Comparison of ENCODE assay signal across 8 cellular contexts in the genomic region with DNA sequence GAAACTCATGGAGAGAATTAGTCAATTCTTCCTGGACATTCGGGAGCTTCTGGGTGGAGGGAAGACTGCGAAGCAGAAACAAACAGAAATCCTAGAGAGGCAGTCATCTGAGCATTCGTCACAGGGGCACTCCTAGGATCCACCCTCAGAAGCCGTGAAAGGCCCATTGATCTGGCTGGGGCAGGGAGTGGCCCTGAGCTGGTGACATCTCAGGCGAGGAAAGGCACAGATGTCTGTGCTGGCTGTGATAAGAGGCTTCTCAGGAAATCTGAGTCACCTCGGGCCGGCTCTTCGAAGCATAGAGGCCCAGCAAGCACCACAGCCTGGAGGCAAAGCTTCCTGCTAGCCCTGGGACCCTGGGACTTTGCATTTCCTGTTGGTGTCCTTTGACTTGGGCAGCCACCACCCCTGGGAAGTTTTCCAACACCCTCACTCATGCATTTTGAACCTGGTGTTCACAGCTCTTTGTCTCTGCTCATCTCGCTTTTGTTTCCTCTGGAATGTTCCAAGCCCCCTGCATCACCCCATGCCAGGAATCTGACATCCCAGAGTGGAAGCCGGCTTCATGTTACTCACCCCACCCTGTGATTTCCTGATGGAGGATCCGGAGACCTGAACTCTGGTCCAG. TPM values are rescaled to one million over a fixed set of nuclear protein-coding genes. Genes with fewer than 3 reads are reported as not detected.
A peak's percentile ranks its signal among the peaks of the same experiment; 100 is the strongest.
DNase-seq lines count a peak whose midpoint lies in the region; ATAC-seq and TF ChIP-seq lines count a peak whose summit lies in the region.

No MANE protein-coding gene starts in this region.

- H3K4me1 ChIP-seq in BE2C (no peaks in the 10 kb centered on the region), ectodermal cell (ENCODE audit: control insufficient read depth, insufficient read depth, low read length) (peaks cover 21% of the 10 kb centered on the region)

- H3K36me3 ChIP-seq in BE2C = no peaks in the 10 kb centered on the region
- peaks cover 5% of the 10 kb centered on the region for H3K36me3 ChIP-seq in ectodermal cell (ENCODE audit: control insufficient read depth, insufficient read depth, low read length)

- H3K4me3 ChIP-seq in BE2C (ENCODE audit: low read depth, low read length) = no peak overlapping the region
- H3K4me3 ChIP-seq in ectodermal cell (ENCODE audit: insufficient read depth, low read depth, low read length) = no peak overlapping the region

- ATAC-seq in HG02852 (IDR thresholded peaks at IDR 0.05; ENCODE audit: unreplicated experiment) = no peak

- DNase-seq in BE2C = peak; percentile 18
- peak; percentile 91 for DNase-seq in M059J (ENCODE audit: low read depth)
- peak; percentile 95 to 96 for DNase-seq in lung microvascular endothelial cell (ENCODE audit: low read depth in 2 of 2)
- DNase-seq in ureter (ENCODE audit: low spot score) = peak; percentile 62
- no peak for DNase-seq in kidney glomerular epithelial cell (lab: John Stamatoyannopoulos, UW)
- no peak for DNase-seq in NOMO-1 treated with DMSO at 0.1 percent for 48 hours (lab: John Stamatoyannopoulos, UW; ENCODE audit: unreplicated experiment)

- TF ChIP-seq CTCF in BE2C (IDR thresholded peaks at IDR 0.05; ENCODE audit: low read depth, low read length) = no peak

- peak overlapping the region; percentile 80 for H3K27ac ChIP-seq in ectodermal cell (ENCODE audit: insufficient read depth, low read depth, low read length, poor library complexity, severe bottlenecking)

- 32 to 46% methylated on average over 11 of the region's 11 CpGs for WGBS in ectodermal cell, 2 experiments

- H3K9me3 ChIP-seq in BE2C = no peaks in the 10 kb centered on the region
- no peaks in the 10 kb centered on the region for H3K9me3 ChIP-seq in ectodermal cell (ENCODE audit: control insufficient read depth, low read length)

- H3K27me3 ChIP-seq in BE2C = no peaks in the 10 kb centered on the region
- H3K27me3 ChIP-seq in ectodermal cell (ENCODE audit: control insufficient read depth, insufficient read depth, low read length, poor library complexity, severe bottlenecking) = no peaks in the 10 kb centered on the region

RNA-seq across cellular contexts. Expression of gene CDRT4, which starts 23.3 kb away (rescaled TPM):
- not detected for polyA plus RNA-seq in BE2C (2012; ENCODE audit: insufficient read depth, insufficient read length, low read depth)
- total RNA-seq in M059J (2014; rRNA removed; shearing (Covaris generic)) = 0.59 TPM in 1 of 2 replicates, not detected in the other
- polyA plus RNA-seq in ectodermal cell (2013, experiment 1 of 4) = 3.2 TPM
- polyA plus RNA-seq in ectodermal cell (2013, experiment 2 of 4) = 2.6 TPM
- 2.1 TPM for polyA plus RNA-seq in ectodermal cell (2013, experiment 3 of 4)
- 3.1 TPM for polyA plus RNA-seq in ectodermal cell (2013, experiment 4 of 4)
- total RNA-seq in lung microvascular endothelial cell = 0.87 and 2.0 TPM in 2 replicates
- total RNA-seq in ureter = 25.4 TPM

Comparison
In these comparisons a context has a peak if more than half of its experiments do, and no peak if none do; other contexts are left out.
1. DNase-seq: peak in BE2C (single experiment), M059J (single experiment), lung microvascular endothelial cell (2 of 2) and ureter (single experiment); none in kidney glomerular epithelial cell (single experiment) and NOMO-1 treated with DMSO at 0.1 percent for 48 hours (single experiment).